ENCODE assay signal across 2 cellular contexts in genomic region chr6:34571388-34571787, GRCh38.
TF ChIP-seq lines count a peak whose summit lies in the region.

No MANE protein-coding gene starts in this region.

TF ChIP-seq in HepG2, 621 proteins besides CTCF, POLR2A, EP300 and RAD21 (continued from another document and continues in another):
- no peak for TF ChIP-seq SNAPC4 (CRISPR knock-in tag; IDR thresholded peaks at IDR 0.05)
- TF ChIP-seq SOX6 (IDR thresholded peaks at IDR 0.05), result no peak
- TF ChIP-seq SOX6 (CRISPR knock-in tag; IDR thresholded peaks at IDR 0.05), result no peak
- no peak for TF ChIP-seq ZNF75D (CRISPR knock-in tag; IDR thresholded peaks at IDR 0.05; ENCODE audit: borderline replicate concordance)
- no peak for TF ChIP-seq ZMAT3 (CRISPR knock-in tag; conservative IDR thresholded peaks at IDR 0.05)
- TF ChIP-seq NFKB2 (CRISPR knock-in tag; IDR thresholded peaks at IDR 0.05; ENCODE audit: borderline replicate concordance), result no peak
- TF ChIP-seq KMT2B (CRISPR knock-in tag; IDR thresholded peaks at IDR 0.05), result no peak
- TF ChIP-seq ZFP36L2 (CRISPR knock-in tag; IDR thresholded peaks at IDR 0.05), result no peak
- no peak for TF ChIP-seq UBTF (CRISPR knock-in tag; IDR thresholded peaks at IDR 0.05)
- TF ChIP-seq ZNF609 (CRISPR knock-in tag; IDR thresholded peaks at IDR 0.05; ENCODE audit: borderline replicate concordance), result no peak
- TF ChIP-seq DPF2 (CRISPR knock-in tag; IDR thresholded peaks at IDR 0.05; ENCODE audit: borderline replicate concordance, low read depth), result no peak

TF ChIP-seq in WTC11, 78 proteins besides CTCF, POLR2A, EP300 and RAD21 (continued from another document):
- TF ChIP-seq ERG (CRISPR knock-in tag; IDR thresholded peaks at IDR 0.05), result no peak
